ENCODE assay signal across 20 cellular contexts in genomic region chr9:134358968-134359319, GRCh38. TPM values are rescaled to one million over a fixed set of nuclear protein-coding genes. Genes with fewer than 3 reads are reported as not detected.
A peak's percentile ranks its signal among the peaks of the same experiment; 100 is the strongest.
DNase-seq lines count a peak whose midpoint lies in the region; ATAC-seq and TF ChIP-seq lines count a peak whose summit lies in the region.
"Had no signal": no experiment of that assay in that cellular context is flagged by ENCODE, and none has a peak within 500 bp of the region (broad histone marks: within the 10 kb centered on the region; RNA-seq: fewer than 3 reads in every experiment).

No MANE protein-coding gene starts in this region.

- no peaks in the 10 kb centered on the region for H3K36me3 Mint-ChIP-seq in activated T-helper 1 cell treated with anti-CD3 and anti-CD28 coated beads, Interleukin-12 subunit alpha, Interleukin-12 subunit beta, Interleukin-2, Interleukin-4 antibody, amounts not matched to agents 30 ng/mL and 10 ng/mL and 1 ng/mL, durations not matched to agents 14 hours and 24 hours and 36 hours (ENCODE audit: low read depth)
- H3K36me3 Mint-ChIP-seq in activated naive CD8-positive, alpha-beta T cell treated with anti-CD3 and anti-CD28 coated beads for 36 hours = no peaks in the 10 kb centered on the region
- H3K36me3 Mint-ChIP-seq: stimulated activated naive B cell treated with anti-CD40 and anti-IgM and Interleukin-4, amounts not matched to agents 10 μg/mL and 1 μg/mL and 100 μg/mL, for 72 hours had no signal

- no peak overlapping the region for H2AFZ ChIP-seq in PC-9

- intact Hi-C loops in PC-9 (cut with micrococcal nuclease; ENCODE audit: unreplicated experiment) = no loop called here
- intact Hi-C loops in esophagus squamous epithelium (cut with DNase I) = no loop called here
- intact Hi-C loops in gastrocnemius medialis (cut with DNase I; ENCODE audit: low total_unique reads) = no loop called here
- intact Hi-C loops in activated T-helper 1 cell treated with anti-CD3 and anti-CD28 coated beads, Interleukin-12 subunit alpha, Interleukin-12 subunit beta, Interleukin-2, Interleukin-4 antibody, amounts not matched to agents 30 ng/mL and 10 ng/mL and 1 ng/mL, durations not matched to agents 14 hours and 24 hours and 36 hours (cut with micrococcal nuclease) = no loop called here

- H3K4me2 ChIP-seq in PC-9 = peak overlapping the region; percentile 98

- H3K36me3 ChIP-seq in PC-9 (ENCODE audit: low read depth) (no peaks in the 10 kb centered on the region), esophagus squamous epithelium (no peaks in the 10 kb centered on the region), gastrocnemius medialis (no peaks in the 10 kb centered on the region)
- H3K36me3 ChIP-seq: uterus had no signal

- peaks cover 19% of the 10 kb centered on the region; the same call in 1 of the 2 replicates for H4K20me1 ChIP-seq in PC-9 (ENCODE audit: insufficient read depth)

- H3K4me1 ChIP-seq in PC-9 (replicated peaks; ENCODE audit: insufficient read depth) (peaks cover 74% of the 10 kb centered on the region), esophagus squamous epithelium (peaks cover 85 to 100% (median 86%) of the 10 kb centered on the region in 3 donors), gastrocnemius medialis (peaks cover 78 to 87% of the 10 kb centered on the region in 2 donors)

- TF ChIP-seq POLR2A in esophagus squamous epithelium (IDR thresholded peaks at IDR 0.05) = no peak
- no peak for TF ChIP-seq POLR2A in gastrocnemius medialis (IDR thresholded peaks at IDR 0.05)

- TF ChIP-seq CTCF in 22Rv1 (IDR thresholded peaks at IDR 0.05) (no peak), PC-9 (conservative IDR thresholded peaks at IDR 0.05) (no peak), esophagus squamous epithelium (IDR thresholded peaks at IDR 0.05) (no peak), gastrocnemius medialis (IDR thresholded peaks at IDR 0.05 in 4 of 5, conservative IDR thresholded peaks at IDR 0.05 in 1 of 5) (no peak)

- H3K79me2 ChIP-seq in PC-9 (ENCODE audit: low read depth) = peaks cover 86% of the 10 kb centered on the region

- CTCF ChIA-PET in PC-9 (lab: Charles Lee) = no interaction called here

- in situ Hi-C loops in gastrocnemius medialis (cut with MboI; ENCODE audit: low sequenced_read_pairs in 4 of 4) = no loop called here

- no peaks in the 10 kb centered on the region for H3K9me3 Mint-ChIP-seq in activated T-helper 1 cell treated with anti-CD3 and anti-CD28 coated beads, Interleukin-12 subunit alpha, Interleukin-12 subunit beta, Interleukin-2, Interleukin-4 antibody, amounts not matched to agents 30 ng/mL and 10 ng/mL and 1 ng/mL, durations not matched to agents 14 hours and 24 hours and 36 hours
- H3K9me3 Mint-ChIP-seq in activated naive CD8-positive, alpha-beta T cell treated with anti-CD3 and anti-CD28 coated beads for 36 hours = no peaks in the 10 kb centered on the region
- H3K9me3 Mint-ChIP-seq: activated naive CD4-positive, alpha-beta T cell treated with anti-CD3 and anti-CD28 coated beads for 36 hours; CD4-positive, alpha-beta T cell; nephron progenitor cell; stimulated activated naive B cell treated with anti-CD40 and anti-IgM and Interleukin-4, amounts not matched to agents 10 μg/mL and 1 μg/mL and 100 μg/mL, for 72 hours had no signal

- no peak for ATAC-seq in gastrocnemius medialis
- ATAC-seq: stimulated activated naive B cell treated with anti-CD40 and anti-IgM and Interleukin-4, amounts not matched to agents 10 μg/mL and 1 μg/mL and 100 μg/mL, for 72 hours had no signal

- peaks cover 61% of the 10 kb centered on the region for H3F3A ChIP-seq in PC-9 (ENCODE audit: insufficient read depth, low read depth)

- H3K27ac Mint-ChIP-seq in activated T-helper 1 cell treated with anti-CD3 and anti-CD28 coated beads, Interleukin-12 subunit alpha, Interleukin-12 subunit beta, Interleukin-2, Interleukin-4 antibody, amounts not matched to agents 30 ng/mL and 10 ng/mL and 1 ng/mL, durations not matched to agents 14 hours and 24 hours and 36 hours = no peak overlapping the region
- H3K27ac Mint-ChIP-seq in activated naive CD8-positive, alpha-beta T cell treated with anti-CD3 and anti-CD28 coated beads for 36 hours = no peak overlapping the region
- H3K27ac Mint-ChIP-seq: activated naive CD4-positive, alpha-beta T cell treated with anti-CD3 and anti-CD28 coated beads for 36 hours; CD4-positive, alpha-beta T cell; nephron progenitor cell; stimulated activated naive B cell treated with anti-CD40 and anti-IgM and Interleukin-4, amounts not matched to agents 10 μg/mL and 1 μg/mL and 100 μg/mL, for 72 hours had no signal

- no peaks in the 10 kb centered on the region for H3K4me1 Mint-ChIP-seq in activated T-helper 1 cell treated with anti-CD3 and anti-CD28 coated beads, Interleukin-12 subunit alpha, Interleukin-12 subunit beta, Interleukin-2, Interleukin-4 antibody, amounts not matched to agents 30 ng/mL and 10 ng/mL and 1 ng/mL, durations not matched to agents 14 hours and 24 hours and 36 hours (ENCODE audit: low read depth)
- no peaks in the 10 kb centered on the region for H3K4me1 Mint-ChIP-seq in activated naive CD8-positive, alpha-beta T cell treated with anti-CD3 and anti-CD28 coated beads for 36 hours

- peak overlapping the region; percentile 30; the same call in 1 of the 2 replicates for H3K4me3 ChIP-seq in PC-9
- no peak overlapping the region for H3K4me3 ChIP-seq in esophagus squamous epithelium
- H3K4me3 ChIP-seq in gastrocnemius medialis = no peak overlapping the region
- H3K4me3 ChIP-seq: uterus had no signal

- 0 out of 2 replicates have a peak overlapping the region, but pooled peaks have one; percentile 46 for H3K27ac ChIP-seq in 22Rv1
- H3K27ac ChIP-seq in PC-9 = peak overlapping the region; percentile 87
- H3K27ac ChIP-seq in esophagus squamous epithelium = peak overlapping the region; percentile 81 to 93 (median 90)
- peak overlapping the region; percentile 11 to 97 (median 31) for H3K27ac ChIP-seq in gastrocnemius medialis

- no peaks in the 10 kb centered on the region for H3K9me2 ChIP-seq in PC-9 (ENCODE audit: insufficient read depth)

- POLR2A ChIA-PET in PC-9 (lab: Charles Lee; ENCODE audit: unreplicated experiment) = interaction anchor here (0.5 kb wide), 1 partner anchor 48 kb away, joined by 7 read pairs; no protein-coding TSS in a partner anchor

- no peaks in the 10 kb centered on the region for H3K27me3 ChIP-seq in PC-9 (ENCODE audit: insufficient read depth, low read depth)
- H3K27me3 ChIP-seq in esophagus squamous epithelium = no peaks in the 10 kb centered on the region
- no peaks in the 10 kb centered on the region for H3K27me3 ChIP-seq in gastrocnemius medialis
- H3K27me3 ChIP-seq: uterus had no signal

- BruUV-seq in PC-9 (replicated peaks; lab: Mats Ljungman, UMichigan) = no TSS peak

- H3K27me3 Mint-ChIP-seq in activated T-helper 1 cell treated with anti-CD3 and anti-CD28 coated beads, Interleukin-12 subunit alpha, Interleukin-12 subunit beta, Interleukin-2, Interleukin-4 antibody, amounts not matched to agents 30 ng/mL and 10 ng/mL and 1 ng/mL, durations not matched to agents 14 hours and 24 hours and 36 hours (ENCODE audit: insufficient read depth) = no peaks in the 10 kb centered on the region
- H3K27me3 Mint-ChIP-seq in activated naive CD8-positive, alpha-beta T cell treated with anti-CD3 and anti-CD28 coated beads for 36 hours = no peaks in the 10 kb centered on the region
- H3K27me3 Mint-ChIP-seq: CD4-positive, alpha-beta T cell; stimulated activated naive B cell treated with anti-CD40 and anti-IgM and Interleukin-4, amounts not matched to agents 10 μg/mL and 1 μg/mL and 100 μg/mL, for 72 hours had no signal

- H3K9me3 ChIP-seq in PC-9 (ENCODE audit: insufficient read depth, low read depth) (no peaks in the 10 kb centered on the region), esophagus squamous epithelium (no peaks in the 10 kb centered on the region), gastrocnemius medialis (no peaks in the 10 kb centered on the region)
- H3K9me3 ChIP-seq: uterus had no signal

- no peak overlapping the region for H3K4me3 Mint-ChIP-seq in activated T-helper 1 cell treated with anti-CD3 and anti-CD28 coated beads, Interleukin-12 subunit alpha, Interleukin-12 subunit beta, Interleukin-2, Interleukin-4 antibody, amounts not matched to agents 30 ng/mL and 10 ng/mL and 1 ng/mL, durations not matched to agents 14 hours and 24 hours and 36 hours
- no peak overlapping the region for H3K4me3 Mint-ChIP-seq in activated naive CD8-positive, alpha-beta T cell treated with anti-CD3 and anti-CD28 coated beads for 36 hours
- H3K4me3 Mint-ChIP-seq: activated naive CD4-positive, alpha-beta T cell treated with anti-CD3 and anti-CD28 coated beads for 36 hours; CD4-positive, alpha-beta T cell; nephron progenitor cell; stimulated activated naive B cell treated with anti-CD40 and anti-IgM and Interleukin-4, amounts not matched to agents 10 μg/mL and 1 μg/mL and 100 μg/mL, for 72 hours had no signal

- DNase-seq in PC-9 = no peak
- no peak for DNase-seq in esophagus squamous epithelium (lab: John Stamatoyannopoulos, UW)
- DNase-seq in gastrocnemius medialis = no peak
- DNase-seq in activated T-helper 1 cell treated with anti-CD3 and anti-CD28 coated beads, Interleukin-12 subunit alpha, Interleukin-12 subunit beta, Interleukin-2, Interleukin-4 antibody, amounts not matched to agents 30 ng/mL and 10 ng/mL and 1 ng/mL, durations not matched to agents 14 hours and 24 hours and 36 hours (ENCODE audit: low spot score) = no peak
- no peak for DNase-seq in activated naive CD8-positive, alpha-beta T cell treated with anti-CD3 and anti-CD28 coated beads for 36 hours
- no peak for DNase-seq in stimulated activated CD4-positive, alpha-beta T cell treated with anti-CD3 and anti-CD28 coated beads, Interleukin-4, amount 100 ng/mL, for 1 hour
- no peak for DNase-seq in activated naive CD4-positive, alpha-beta T cell treated with anti-CD3 and anti-CD28 coated beads, Interleukin-2, amount 50 U/mL, for 16 hours
- DNase-seq: activated CD4-positive, alpha-beta T cell treated with anti-CD3 and anti-CD28 coated beads, Interleukin-2, amount 50 U/mL, for 1 hour; activated naive CD4-positive, alpha-beta T cell treated with anti-CD3 and anti-CD28 coated beads for 36 hours; activated T-cell treated with anti-CD3 and anti-CD28 coated beads, Interleukin-2, amount 50 U/mL, for 1 hour; CD4-positive, alpha-beta T cell; HCEC 1CT; left colon; NCI-H1436 treated with DMSO at 0.1 percent for 48 hours; nephron progenitor cell; retina; stimulated activated CD4-positive, alpha-beta T cell treated with anti-CD3 and anti-CD28 coated beads, Interleukin-15, amount 100 ng/mL, for 24 hours; stimulated activated naive B cell treated with anti-CD40 and anti-IgM and Interleukin-4, amounts not matched to agents 10 μg/mL and 1 μg/mL and 100 μg/mL, for 72 hours had no signal

- WGBS in esophagus squamous epithelium, 2 donors = 72 to 76% methylated on average over 5 to 7 of the region's 8 CpGs

RNA-seq across cellular contexts. Expression of gene RXRA, which starts 32.7 kb away (rescaled TPM):
- total RNA-seq in PC-9 (2021) (116 and 146 TPM in 2 replicates), esophagus squamous epithelium (10 to 100 TPM; 41.8 to 83.1 (median 50.4) TPM), gastrocnemius medialis (100 to 1,000 TPM in 3 of 4 donors, 10 to 100 TPM in 1; 70.8 to 224 (median 160) TPM)
- 0.71 and 0.91 TPM in 2 replicates for total RNA-seq in activated T-helper 1 cell treated with anti-CD3 and anti-CD28 coated beads, Interleukin-12 subunit alpha, Interleukin-12 subunit beta, Interleukin-2, Interleukin-4 antibody, amounts not matched to agents 30 ng/mL and 10 ng/mL and 1 ng/mL, durations not matched to agents 14 hours and 24 hours and 36 hours
- total RNA-seq in activated naive CD8-positive, alpha-beta T cell treated with anti-CD3 and anti-CD28 coated beads for 36 hours = 10 to 100 TPM; 11.0 to 11.4 TPM

Comparison
In these comparisons a context has a peak if more than half of its experiments do, and no peak if none do; other contexts are left out.
1. H3K27ac ChIP-seq: peak in every context shown above with its lines; median percentile 90 in esophagus squamous epithelium; 87 in PC-9; 46 in 22Rv1; 31 in gastrocnemius medialis.